In the genomic region with DNA sequence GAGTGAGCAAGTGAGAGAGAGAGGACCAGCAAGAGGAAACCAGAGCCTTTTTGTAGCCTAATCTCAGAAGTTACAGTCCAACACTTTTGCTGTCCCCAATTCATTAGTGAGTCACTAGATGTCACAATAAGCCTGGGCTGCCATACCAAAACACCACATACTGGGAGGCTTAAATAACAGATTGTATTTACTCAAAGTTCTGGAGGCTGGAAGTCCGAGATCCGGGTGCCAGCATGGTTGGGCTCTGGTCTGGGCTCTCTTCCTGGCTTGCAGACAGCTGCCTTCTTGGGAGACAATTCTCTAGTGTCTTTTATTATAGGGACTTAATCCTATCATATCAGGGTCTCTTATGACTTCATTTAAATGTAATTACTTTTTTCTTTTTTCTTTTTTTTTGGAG, we compare ENCODE assay signal across 17 cellular contexts. TPM values are rescaled to one million over a fixed set of nuclear protein-coding genes. Genes with fewer than 3 reads are reported as not detected.
"Had no signal": no experiment of that assay in that cellular context is flagged by ENCODE, and none has a peak within 500 bp of the region (broad histone marks: within the 10 kb centered on the region; RNA-seq: fewer than 3 reads in every experiment).

No MANE protein-coding gene starts in this region.

- ATAC-seq: effector memory CD8-positive, alpha-beta T cell; foreskin keratinocyte; left cardiac atrium; lower lobe of right lung; natural killer cell treated with Interleukin-12 subunit alpha and Interleukin-12 subunit beta and Interleukin-15 and Interleukin-18, amount 100 ng/mL, for 72 hours; sciatic nerve had no signal

- H3K4me2 ChIP-seq: hepatocyte had no signal

- H3K9me3 ChIP-seq: lower lobe of right lung, psoas muscle had no signal

- H3K79me2 ChIP-seq: hepatocyte, parathyroid adenoma had no signal

- H3K27me3 ChIP-seq: esophagus muscularis mucosa, foreskin keratinocyte, hepatocyte had no signal

- H3K4me1 ChIP-seq: esophagus muscularis mucosa, foreskin keratinocyte, left ventricle myocardium inferior, lower lobe of right lung, parathyroid adenoma, psoas muscle had no signal

- H3K36me3 ChIP-seq: esophagus muscularis mucosa, left ventricle myocardium inferior, lower lobe of right lung had no signal

- H3K27ac ChIP-seq: epithelial cell of prostate, esophagus muscularis mucosa, foreskin keratinocyte, hepatocyte, left ventricle myocardium inferior, lower lobe of right lung, parathyroid adenoma, psoas muscle, skin epidermis had no signal

- H2AFZ ChIP-seq: hepatocyte, parathyroid adenoma had no signal

- DNase-seq: effector memory CD8-positive, alpha-beta T cell; foreskin keratinocyte; head of caudate nucleus; kidney; left cardiac atrium; left ventricle myocardium inferior; lower lobe of right lung; psoas muscle; retina; stimulated activated naive CD4-positive, alpha-beta T cell treated with Interleukin-2 at 50 U/mL for 16 hours had no signal

- H3K4me3 ChIP-seq: esophagus muscularis mucosa, hepatocyte, left ventricle myocardium inferior, lower lobe of right lung, psoas muscle, skin epidermis had no signal

RNA-seq across cellular contexts. Expression of a gene that starts 50.7 kb away (rescaled TPM):
- total RNA-seq: natural killer cell treated with Interleukin-12 subunit alpha and Interleukin-12 subunit beta and Interleukin-15 and Interleukin-18, amount 100 ng/mL, for 72 hours had no signal
